ENCODE assay signal across 13 cellular contexts in the genomic region with DNA sequence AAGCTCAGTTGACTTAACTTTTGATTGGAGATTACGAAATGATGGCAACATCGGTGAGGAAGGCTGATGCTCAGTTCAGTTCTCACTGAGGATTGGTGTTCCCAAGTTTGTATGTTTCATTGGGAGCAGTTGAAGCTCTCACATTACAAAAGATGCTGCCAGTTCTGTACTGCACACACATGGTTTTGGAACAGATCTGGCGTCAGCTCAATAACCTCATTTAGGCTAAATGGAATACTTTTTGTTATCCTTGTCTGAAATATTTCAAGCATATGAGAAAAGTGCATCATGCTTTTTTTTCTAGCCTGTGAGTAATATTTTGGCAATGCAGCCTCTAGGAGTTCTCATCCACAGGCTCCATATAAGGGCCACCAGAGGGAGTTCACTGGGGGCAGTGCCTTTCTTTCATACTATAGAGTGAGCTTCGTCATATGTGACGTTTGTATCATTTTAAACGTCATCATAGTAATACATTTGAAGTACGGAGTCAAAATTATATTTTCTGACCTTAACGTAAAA. TPM values are rescaled to one million over a fixed set of nuclear protein-coding genes. Genes with fewer than 3 reads are reported as not detected.
A peak's percentile ranks its signal among the peaks of the same experiment; 100 is the strongest.
DNase-seq lines count a peak whose midpoint lies in the region; ATAC-seq and TF ChIP-seq lines count a peak whose summit lies in the region.
"Had no signal": no experiment of that assay in that cellular context is flagged by ENCODE, and none has a peak within 500 bp of the region (broad histone marks: within the 10 kb centered on the region; RNA-seq: fewer than 3 reads in every experiment).

No MANE protein-coding gene starts in this region.

- H3K4me3 ChIP-seq in SK-N-MC (peak overlapping the region; percentile 22), retinal pigment epithelial cell (ENCODE audit: low read length) (no peak overlapping the region)
- H3K4me3 ChIP-seq: right lobe of liver had no signal

- TF ChIP-seq CTCF in foreskin keratinocyte (conservative IDR thresholded peaks at IDR 0.05) (peak; percentile 38), retinal pigment epithelial cell (conservative IDR thresholded peaks at IDR 0.05; ENCODE audit: low read depth, low read length) (peak; percentile 46), GM10248 (IDR thresholded peaks at IDR 0.05; ENCODE audit: control extremely low read depth, extremely low read depth, low read depth, missing control alignments) (no peak)

- peak overlapping the region; percentile 43 for H3K9ac ChIP-seq in SK-N-MC (ENCODE audit: insufficient read length)

- POLR2A ChIA-PET in GM10248 (lab: Yijun Ruan, JAX) = no interaction called here

- DNase-seq in GM04503 (ENCODE audit: low read depth) = peak; percentile 97
- no peak for DNase-seq in SK-N-MC (ENCODE audit: low read depth, low spot score)
- DNase-seq in foreskin keratinocyte = peak; percentile 13 to 58
- no peak for DNase-seq in retinal pigment epithelial cell (ENCODE audit: low read depth)
- DNase-seq in NCI-H2081 treated with DMSO at 0.1 percent for 48 hours (lab: John Stamatoyannopoulos, UW) = no peak
- no peak for DNase-seq in stimulated activated naive CD8-positive, alpha-beta T cell treated with anti-CD3 and anti-CD28 coated beads, Interleukin-15, amount 100 ng/mL, for 72 hours
- no peak for DNase-seq in GM10248 (ENCODE audit: extremely low spot score)
- DNase-seq: NCI-H524; right lobe of liver; stimulated activated naive B cell treated with anti-CD40 and anti-IgM and Interleukin-4, amounts not matched to agents 10 μg/mL and 1 μg/mL and 100 μg/mL, for 72 hours had no signal

- CTCF ChIA-PET in GM10248 (lab: Yijun Ruan, JAX) = interaction anchor here (1.4 to 2.0 kb wide), 4 partner anchors 11 to 171 kb away, joined by 3 to 5 read pairs (median 4); no protein-coding TSS in a partner anchor

- H3K27ac Mint-ChIP-seq in stimulated activated naive CD8-positive, alpha-beta T cell treated with anti-CD3 and anti-CD28 coated beads, Interleukin-15, amount 100 ng/mL, for 72 hours = no peak overlapping the region
- H3K27ac Mint-ChIP-seq: activated naive CD8-positive, alpha-beta T cell; stimulated activated naive B cell treated with anti-CD40 and anti-IgM and Interleukin-4, amounts not matched to agents 10 μg/mL and 1 μg/mL and 100 μg/mL, for 72 hours had no signal

- H3K9me3 ChIP-seq in SK-N-MC (ENCODE audit: low read depth, low read length) = no peaks in the 10 kb centered on the region
- H3K9me3 ChIP-seq: right lobe of liver had no signal

- H3K4me1 Mint-ChIP-seq in stimulated activated naive CD8-positive, alpha-beta T cell treated with anti-CD3 and anti-CD28 coated beads, Interleukin-15, amount 100 ng/mL, for 72 hours = peaks cover 5% of the 10 kb centered on the region

- H3K4me3 Mint-ChIP-seq in stimulated activated naive CD8-positive, alpha-beta T cell treated with anti-CD3 and anti-CD28 coated beads, Interleukin-15, amount 100 ng/mL, for 72 hours = no peak overlapping the region
- H3K4me3 Mint-ChIP-seq: activated naive CD8-positive, alpha-beta T cell; stimulated activated naive B cell treated with anti-CD40 and anti-IgM and Interleukin-4, amounts not matched to agents 10 μg/mL and 1 μg/mL and 100 μg/mL, for 72 hours had no signal

- no peaks in the 10 kb centered on the region for H3K9me3 Mint-ChIP-seq in stimulated activated naive CD8-positive, alpha-beta T cell treated with anti-CD3 and anti-CD28 coated beads, Interleukin-15, amount 100 ng/mL, for 72 hours
- H3K9me3 Mint-ChIP-seq: stimulated activated naive B cell treated with anti-CD40 and anti-IgM and Interleukin-4, amounts not matched to agents 10 μg/mL and 1 μg/mL and 100 μg/mL, for 72 hours had no signal

- H3K27me3 Mint-ChIP-seq in stimulated activated naive CD8-positive, alpha-beta T cell treated with anti-CD3 and anti-CD28 coated beads, Interleukin-15, amount 100 ng/mL, for 72 hours = peaks cover 29% of the 10 kb centered on the region

- H3K27me3 ChIP-seq in foreskin keratinocyte = no peaks in the 10 kb centered on the region
- H3K27me3 ChIP-seq: right lobe of liver had no signal

- no peaks in the 10 kb centered on the region for H3K36me3 ChIP-seq in SK-N-MC (ENCODE audit: insufficient read depth, low read length)
- H3K36me3 ChIP-seq: right lobe of liver had no signal

- ATAC-seq in foreskin keratinocyte = peak; percentile 38
- no peak for ATAC-seq in stimulated activated naive CD8-positive, alpha-beta T cell treated with anti-CD3 and anti-CD28 coated beads, Interleukin-15, amount 100 ng/mL, for 72 hours
- no peak for ATAC-seq in HG02759 (IDR thresholded peaks at IDR 0.05; ENCODE audit: unreplicated experiment)
- ATAC-seq: stimulated activated naive B cell treated with anti-CD40 and anti-IgM and Interleukin-4, amounts not matched to agents 10 μg/mL and 1 μg/mL and 100 μg/mL, for 72 hours had no signal

- H3K27ac ChIP-seq in SK-N-MC (peak overlapping the region; percentile 71), foreskin keratinocyte (no peak overlapping the region)
- H3K27ac ChIP-seq: right lobe of liver had no signal

- peaks cover 2% of the 10 kb centered on the region for H3K4me1 ChIP-seq in foreskin keratinocyte

RNA-seq across cellular contexts. Expression of gene ENPEP, which starts 4.1 kb away (rescaled TPM):
- total RNA-seq in foreskin keratinocyte = under 0.01 TPM in 1 of 2 replicates, not detected in the other
- 0.01 TPM in 1 of 2 replicates, not detected in the other for polyA plus RNA-seq in foreskin keratinocyte
- total RNA-seq: G401 had no signal

Comparison
In these comparisons a context has a peak if more than half of its experiments do, and no peak if none do; other contexts are left out.
1. DNase-seq: peak in GM04503 (single experiment) and foreskin keratinocyte (2 of 2); none in SK-N-MC (single experiment), retinal pigment epithelial cell (single experiment), NCI-H2081 treated with DMSO at 0.1 percent for 48 hours (single experiment), stimulated activated naive CD8-positive, alpha-beta T cell treated with anti-CD3 and anti-CD28 coated beads, Interleukin-15, amount 100 ng/mL, for 72 hours (0 of 2) and GM10248 (single experiment).